ENCODE assay signal across 8 cellular contexts in genomic region chr6:141562801-141563763, GRCh38.
A peak's percentile ranks its signal among the peaks of the same experiment; 100 is the strongest.
DNase-seq lines count a peak whose midpoint lies in the region; ATAC-seq and TF ChIP-seq lines count a peak whose summit lies in the region.

No MANE protein-coding gene starts in this region.

- peak overlapping the region; percentile 56 for H3K4me3 Mint-ChIP-seq in activated CD4-positive, alpha-beta T cell treated with anti-CD3 and anti-CD28 coated beads for 36 hours

- peak overlapping the region in 57 of 59 donors; percentile 7 to 64 (median 44) for H3K4me3 ChIP-seq in dorsolateral prefrontal cortex

- CTCF ChIA-PET in activated CD4-positive, alpha-beta T cell treated with anti-CD3 and anti-CD28 coated beads for 36 hours (lab: Charles Lee): interaction anchor here (0.6 to 1.9 kb wide), 8 partner anchors 10 to 741 kb away, joined by 3 to 4 read pairs (median 3); no protein-coding TSS in a partner anchor

- H3K27me3 ChIP-seq in dorsolateral prefrontal cortex: no peaks in the 10 kb centered on the region

- peak overlapping the region; percentile 83 for H3K27ac Mint-ChIP-seq in activated CD4-positive, alpha-beta T cell treated with anti-CD3 and anti-CD28 coated beads for 36 hours

- H3K36me3 Mint-ChIP-seq in activated CD4-positive, alpha-beta T cell treated with anti-CD3 and anti-CD28 coated beads for 36 hours (ENCODE audit: low read depth): no peaks in the 10 kb centered on the region

- H3K9me3 Mint-ChIP-seq in activated CD4-positive, alpha-beta T cell treated with anti-CD3 and anti-CD28 coated beads for 36 hours (ENCODE audit: low read depth): no peaks in the 10 kb centered on the region

- POLR2A ChIA-PET in activated CD4-positive, alpha-beta T cell treated with anti-CD3 and anti-CD28 coated beads for 36 hours (lab: Charles Lee): interaction anchor here (0.7 kb wide), 1 partner anchor 348 kb away, joined by 3 read pairs; no protein-coding TSS in a partner anchor

- H3K27me3 Mint-ChIP-seq in activated CD4-positive, alpha-beta T cell treated with anti-CD3 and anti-CD28 coated beads for 36 hours: peaks cover 2% of the 10 kb centered on the region

- peaks cover 11% of the 10 kb centered on the region for H3K4me1 Mint-ChIP-seq in activated CD4-positive, alpha-beta T cell treated with anti-CD3 and anti-CD28 coated beads for 36 hours

- intact Hi-C loops in activated CD4-positive, alpha-beta T cell treated with anti-CD3 and anti-CD28 coated beads for 36 hours (cut with DNase I, micrococcal nuclease): loop anchor here (1.0 to 10.0 kb wide), 7 partner anchors 81 to 1680 kb away; no protein-coding TSS in a partner anchor
- intact Hi-C loops in dorsolateral prefrontal cortex (cut with DNase I): no loop called here

- ATAC-seq in GM19324 (IDR thresholded peaks at IDR 0.05; ENCODE audit: low FRiP score, unreplicated experiment) (peak; percentile 88), HG03432 (IDR thresholded peaks at IDR 0.05; ENCODE audit: unreplicated experiment) (peak; percentile 91)
- peak; percentile 88 for ATAC-seq in activated CD4-positive, alpha-beta T cell treated with anti-CD3 and anti-CD28 coated beads for 36 hours

- peak overlapping the region in 27 of 59 donors; percentile 1 to 75 (median 36) for H3K27ac ChIP-seq in dorsolateral prefrontal cortex

- TF ChIP-seq CTCF in dorsolateral prefrontal cortex (IDR thresholded peaks at IDR 0.05 in 54 of 56, conservative IDR thresholded peaks at IDR 0.05 in 2 of 56; ENCODE audit: low read depth in 1 of 56, partially characterized antibody in 56 of 56): peak; percentile 68 to 97 (median 84)

- DNase-seq in CD1c-positive myeloid dendritic cell (ENCODE audit: extremely low spot score) (peak; percentile 83), NCI-H345 (lab: John Stamatoyannopoulos, UW) (peak; percentile 73), dorsolateral prefrontal cortex (peak in 3 of 10 donors; percentile 13 to 45 (median 21)), medulla oblongata (ENCODE audit: extremely low spot score) (peak; percentile 91)
- DNase-seq in activated CD4-positive, alpha-beta T cell treated with anti-CD3 and anti-CD28 coated beads for 36 hours: peak; percentile 70
- DNase-seq in stimulated activated CD8-positive, alpha-beta memory T cell treated with anti-CD3 and anti-CD28 coated beads, Interleukin-12 subunit alpha, Interleukin-12 subunit beta, amount 100 ng/mL, for 1 hour (ENCODE audit: low read depth): peak; percentile 44

Comparison
In these comparisons a context has a peak if more than half of its experiments do, and no peak if none do; other contexts are left out.
1. intact Hi-C loops: an anchor here in activated CD4-positive, alpha-beta T cell treated with anti-CD3 and anti-CD28 coated beads for 36 hours (1.0 to 10.0 kb wide); none called in dorsolateral prefrontal cortex.